Comparison of ENCODE assay signal across 7 cellular contexts in genomic region chr11:70467196-70468085, GRCh38.
A peak's percentile ranks its signal among the peaks of the same experiment; 100 is the strongest.
DNase-seq lines count a peak whose midpoint lies in the region; ATAC-seq and TF ChIP-seq lines count a peak whose summit lies in the region.

No MANE protein-coding gene starts in this region.

- H3K27me3 ChIP-seq in Karpas-422 (ENCODE audit: low read length) (no peaks in the 10 kb centered on the region), SJCRH30 (peaks cover 2% of the 10 kb centered on the region; the same call in 1 of the 2 replicates), liver (ENCODE audit: control insufficient read depth in 4 of 4, insufficient read depth in 4 of 4, low read length in 3 of 4) (no peaks in the 10 kb centered on the region)

- no peak overlapping the region for H3K27ac Mint-ChIP-seq in stimulated activated naive CD8-positive, alpha-beta T cell treated with anti-CD3 and anti-CD28 coated beads, Interleukin-15, amount 100 ng/mL, for 72 hours

- no peak overlapping the region for H3K4me2 ChIP-seq in Karpas-422 (ENCODE audit: low read depth, low read length, poor library complexity, severe bottlenecking)

- H3K4me1 ChIP-seq in Karpas-422 (ENCODE audit: low read length) (peaks cover 22% of the 10 kb centered on the region), SJCRH30 (peaks cover 10% of the 10 kb centered on the region; the same call in 1 of the 2 replicates), liver (ENCODE audit: control insufficient read depth in 4 of 4, insufficient read depth in 4 of 4, low read length in 3 of 4) (no peaks in the 10 kb centered on the region)

- no peaks in the 10 kb centered on the region for H3K36me3 ChIP-seq in Karpas-422 (ENCODE audit: insufficient read depth, low read length)
- no peaks in the 10 kb centered on the region for H3K36me3 ChIP-seq in SJCRH30
- H3K36me3 ChIP-seq in liver (ENCODE audit: control insufficient read depth in 4 of 4, insufficient read depth in 3 of 4, low read depth in 1 of 4, low read length in 3 of 4): peaks cover 0 to 5% (median 0%) of the 10 kb centered on the region in 4 donors

- peak; percentile 65 for TF ChIP-seq CTCF in coronary artery (IDR thresholded peaks at IDR 0.05)
- TF ChIP-seq CTCF in liver (IDR thresholded peaks at IDR 0.05; ENCODE audit: low read depth, low read length, missing input control): peak; percentile 91

- H3K9me3 ChIP-seq in Karpas-422 (ENCODE audit: low read length) (no peaks in the 10 kb centered on the region), SJCRH30 (replicated peaks) (no peaks in the 10 kb centered on the region), liver (ENCODE audit: control insufficient read depth in 4 of 4, low read length in 3 of 4) (no peaks in the 10 kb centered on the region)

- WGBS in liver: 40% methylated on average over 20 of the region's 20 CpGs

- peaks cover 4% of the 10 kb centered on the region; the same call in 1 of the 2 replicates for H4K20me1 ChIP-seq in Karpas-422 (ENCODE audit: insufficient read depth, low read depth, low read length)

- H3K9ac ChIP-seq in Karpas-422 (ENCODE audit: low read length): no peak overlapping the region
- H3K9ac ChIP-seq in liver (ENCODE audit: low read depth in 1 of 2, low read length in 2 of 2): no peak overlapping the region

- peaks cover 23% of the 10 kb centered on the region for H3K4me1 Mint-ChIP-seq in stimulated activated naive CD8-positive, alpha-beta T cell treated with anti-CD3 and anti-CD28 coated beads, Interleukin-15, amount 100 ng/mL, for 72 hours

- DNase-seq in EL (peak; percentile 45), Karpas-422 (peak; percentile 85), SJCRH30 (peak; percentile 62 to 73), coronary artery (ENCODE audit: low spot score) (no peak)
- peak; percentile 35 for DNase-seq in stimulated activated naive CD8-positive, alpha-beta T cell treated with anti-CD3 and anti-CD28 coated beads, Interleukin-15, amount 100 ng/mL, for 72 hours

- ATAC-seq in stimulated activated naive CD8-positive, alpha-beta T cell treated with anti-CD3 and anti-CD28 coated beads, Interleukin-15, amount 100 ng/mL, for 72 hours: no peak
- no peak for ATAC-seq in GM21447 (IDR thresholded peaks at IDR 0.05; ENCODE audit: unreplicated experiment)

- H3K9me3 Mint-ChIP-seq in stimulated activated naive CD8-positive, alpha-beta T cell treated with anti-CD3 and anti-CD28 coated beads, Interleukin-15, amount 100 ng/mL, for 72 hours: no peaks in the 10 kb centered on the region

- H3K79me2 ChIP-seq in Karpas-422 (ENCODE audit: low read length): no peaks in the 10 kb centered on the region

- H3K9me2 ChIP-seq in Karpas-422 (replicated peaks; ENCODE audit: insufficient read depth, low read length): no peaks in the 10 kb centered on the region

- H3K27me3 Mint-ChIP-seq in stimulated activated naive CD8-positive, alpha-beta T cell treated with anti-CD3 and anti-CD28 coated beads, Interleukin-15, amount 100 ng/mL, for 72 hours: peaks cover 40% of the 10 kb centered on the region

- no peak overlapping the region for H3K4me3 Mint-ChIP-seq in stimulated activated naive CD8-positive, alpha-beta T cell treated with anti-CD3 and anti-CD28 coated beads, Interleukin-15, amount 100 ng/mL, for 72 hours

- no peak overlapping the region for H2AFZ ChIP-seq in Karpas-422 (ENCODE audit: low read length)

- no peak overlapping the region for H3K27ac ChIP-seq in Karpas-422 (ENCODE audit: low read length)
- H3K27ac ChIP-seq in SJCRH30: peak overlapping the region; percentile 11; the same call in 1 of the 2 replicates
- H3K27ac ChIP-seq in coronary artery: no peak overlapping the region
- no peak overlapping the region for H3K27ac ChIP-seq in liver (ENCODE audit: low read depth in 1 of 2, low read length in 2 of 2)

- H3K4me3 ChIP-seq in Karpas-422 (ENCODE audit: low read length) (no peak overlapping the region), SJCRH30 (no peak overlapping the region), coronary artery (no peak overlapping the region), liver (ENCODE audit: low read depth in 1 of 3, low read length in 3 of 3) (no peak overlapping the region)

- TF ChIP-seq RAD21 in liver (IDR thresholded peaks at IDR 0.05): peak; percentile 97

TF ChIP-seq in liver, 16 proteins besides CTCF, POLR2A, EP300 and RAD21:
- no peak for TF ChIP-seq HNF4G (IDR thresholded peaks at IDR 0.05)
- TF ChIP-seq RXRA (IDR thresholded peaks at IDR 0.05): no peak
- no peak for TF ChIP-seq MAX (IDR thresholded peaks at IDR 0.05)
- no peak for TF ChIP-seq ZBTB33 (IDR thresholded peaks at IDR 0.05)
- TF ChIP-seq GABPA (IDR thresholded peaks at IDR 0.05 in 1 of 2, conservative IDR thresholded peaks at IDR 0.05 in 1 of 2): no peak
- TF ChIP-seq FOXA2 (IDR thresholded peaks at IDR 0.05): no peak
- TF ChIP-seq SP1 (IDR thresholded peaks at IDR 0.05): no peak
- no peak for TF ChIP-seq EGR1 (IDR thresholded peaks at IDR 0.05; ENCODE audit: low read depth in 2 of 2)
- TF ChIP-seq JUND (IDR thresholded peaks at IDR 0.05): no peak
- no peak for TF ChIP-seq TAF1 (conservative IDR thresholded peaks at IDR 0.05)
- no peak for TF ChIP-seq ATF3 (IDR thresholded peaks at IDR 0.05)
- TF ChIP-seq REST (IDR thresholded peaks at IDR 0.05): no peak
- no peak for TF ChIP-seq YY1 (IDR thresholded peaks at IDR 0.05)
- no peak for TF ChIP-seq FOXA1 (IDR thresholded peaks at IDR 0.05)
- TF ChIP-seq NR2F2 (IDR thresholded peaks at IDR 0.05): no peak
